Comparison of ENCODE assay signal across 8 cellular contexts in the genomic region with DNA sequence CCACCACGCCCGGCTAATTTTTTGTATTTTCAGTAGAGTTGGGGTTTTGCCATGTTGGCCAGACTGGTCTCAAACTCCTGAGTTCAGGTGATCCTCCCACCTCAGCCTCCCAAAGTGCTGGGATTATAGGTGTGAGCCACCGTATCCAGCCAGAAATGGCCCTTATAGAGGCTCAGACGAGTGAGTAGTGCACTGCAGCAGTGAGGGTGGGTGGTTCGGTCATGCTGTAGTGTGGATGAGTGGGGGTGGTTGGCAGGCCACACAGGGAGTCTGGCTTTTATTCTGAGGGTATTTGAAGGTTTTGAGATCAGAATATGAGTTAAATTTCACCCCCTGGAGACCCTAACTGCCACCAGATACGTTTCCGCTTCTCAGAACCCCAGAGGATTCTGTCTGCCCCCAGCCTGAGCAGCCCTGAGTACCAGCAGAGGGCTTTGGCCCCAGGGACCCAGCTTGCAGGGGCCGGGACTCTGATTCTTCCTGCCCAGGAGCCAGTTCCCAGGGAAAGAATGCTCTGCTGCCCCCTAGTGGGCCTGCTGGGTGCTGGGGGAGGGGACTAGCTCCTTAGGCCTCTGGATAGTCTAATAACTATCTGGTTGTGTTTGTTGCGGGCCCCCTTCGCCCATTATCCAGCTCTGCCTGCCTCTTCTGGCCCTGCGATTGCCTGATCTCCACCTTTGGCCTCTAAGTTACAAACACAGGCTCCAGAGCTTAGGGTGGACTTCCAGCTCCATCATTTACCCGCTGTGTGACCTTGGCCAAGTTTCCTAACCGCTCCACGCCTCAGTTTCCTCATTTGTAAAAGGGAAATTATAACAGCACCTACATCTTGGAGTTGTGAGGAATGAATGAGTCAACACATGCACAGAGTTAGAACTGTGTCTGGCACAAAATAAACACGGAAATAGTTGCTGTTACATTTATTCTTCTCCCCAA. TPM values are rescaled to one million over a fixed set of nuclear protein-coding genes. Genes with fewer than 3 reads are reported as not detected.
A peak's percentile ranks its signal among the peaks of the same experiment; 100 is the strongest.
DNase-seq lines count a peak whose midpoint lies in the region; ATAC-seq and TF ChIP-seq lines count a peak whose summit lies in the region.

No MANE protein-coding gene starts in this region.

- DNase-seq in M059J (ENCODE audit: low read depth) (peak; percentile 86), SHP77 treated with DMSO at 0.1 percent for 48 hours (lab: John Stamatoyannopoulos, UW) (peak; percentile 89), fibroblast of the aortic adventitia (ENCODE audit: low read depth) (peak; percentile 87), neuronal stem cell (ENCODE audit: low spot score) (peak; percentile 87)
- peak; percentile 89 for DNase-seq in activated T-helper 9 cell treated with anti-CD3 and anti-CD28 coated beads, Interleukin-2, amount 50 U/mL, for 16 hours (ENCODE audit: low read depth)
- DNase-seq in stimulated activated naive CD8-positive, alpha-beta T cell treated with anti-CD3 and anti-CD28 coated beads, Interleukin-15, amount 100 ng/mL, for 72 hours = peak; percentile 90 to 91

- H3K23ac ChIP-seq in neuronal stem cell (ENCODE audit: low read depth, low read length, poor library complexity) = no peak overlapping the region

- peaks cover 8% of the 10 kb centered on the region for H3K79me2 ChIP-seq in ACC112 (ENCODE audit: control insufficient read depth, insufficient read depth, low read length, unreplicated experiment)

- no peak overlapping the region for H3K27ac ChIP-seq in ACC112 (ENCODE audit: low read depth, low read length)
- H3K27ac ChIP-seq in neuronal stem cell (replicated peaks; ENCODE audit: low read length) = no peak overlapping the region

- H3K18ac ChIP-seq in neuronal stem cell (ENCODE audit: low read length) = no peak overlapping the region

- TF ChIP-seq CTCF in fibroblast of the aortic adventitia (IDR thresholded peaks at IDR 0.05; ENCODE audit: insufficient read depth, low read length) = peak; percentile 98

- no peak overlapping the region for H3K4me2 ChIP-seq in neuronal stem cell (ENCODE audit: insufficient read depth, low read length, poor library complexity, severe bottlenecking)

- no peak overlapping the region for H3K4ac ChIP-seq in neuronal stem cell (ENCODE audit: low read length)

- peak overlapping the region in 1 of 2 donors; percentile 36 for H3K27ac Mint-ChIP-seq in stimulated activated naive CD8-positive, alpha-beta T cell treated with anti-CD3 and anti-CD28 coated beads, Interleukin-15, amount 100 ng/mL, for 72 hours

- H2BK120ac ChIP-seq in neuronal stem cell (ENCODE audit: low read depth, low read length) = no peak overlapping the region

- 0 out of 2 replicates have a peak overlapping the region, but pooled peaks have one; percentile 9 for H3K4me3 ChIP-seq in ACC112 (ENCODE audit: low read depth, low read length)
- peak overlapping the region; percentile 9 for H3K4me3 ChIP-seq in fibroblast of the aortic adventitia (ENCODE audit: low read depth, low read length)
- no peak overlapping the region for H3K4me3 ChIP-seq in neuronal stem cell (ENCODE audit: low read length in 2 of 2)

- H4K91ac ChIP-seq in neuronal stem cell (ENCODE audit: low read depth, low read length, poor library complexity) = no peak overlapping the region

- ATAC-seq in GM19035 (IDR thresholded peaks at IDR 0.05; ENCODE audit: unreplicated experiment) = peak; percentile 38
- ATAC-seq in stimulated activated naive CD8-positive, alpha-beta T cell treated with anti-CD3 and anti-CD28 coated beads, Interleukin-15, amount 100 ng/mL, for 72 hours = peak; percentile 67

- no peak overlapping the region for H2BK12ac ChIP-seq in neuronal stem cell (ENCODE audit: low read length)

- no peaks in the 10 kb centered on the region for H3K9me3 ChIP-seq in neuronal stem cell (replicated peaks in 1 of 2; ENCODE audit: control insufficient read depth in 2 of 2, insufficient read depth in 1 of 2, low read depth in 1 of 2, low read length in 2 of 2)

- no peak overlapping the region for H3K14ac ChIP-seq in neuronal stem cell (ENCODE audit: low read length)

- no peak overlapping the region for H2AFZ ChIP-seq in ACC112 (ENCODE audit: low read length, unreplicated experiment)
- H2AFZ ChIP-seq in neuronal stem cell (ENCODE audit: low read length) = no peak overlapping the region

- no CpG with 5 or more reads among the region's 15 CpGs for WGBS in neuronal stem cell (ENCODE audit: extremely low coverage in 2 of 2, insufficient read length in 2 of 2, insufficient replicate concordance in 1 of 2), 2 donors

- H3K9ac ChIP-seq in neuronal stem cell (ENCODE audit: low read depth, low read length, poor library complexity) = no peak overlapping the region

- H3K9me3 Mint-ChIP-seq in stimulated activated naive CD8-positive, alpha-beta T cell treated with anti-CD3 and anti-CD28 coated beads, Interleukin-15, amount 100 ng/mL, for 72 hours = no peaks in the 10 kb centered on the region

- peaks cover 37% of the 10 kb centered on the region for H3K4me1 Mint-ChIP-seq in stimulated activated naive CD8-positive, alpha-beta T cell treated with anti-CD3 and anti-CD28 coated beads, Interleukin-15, amount 100 ng/mL, for 72 hours

- no peak overlapping the region for H2BK15ac ChIP-seq in neuronal stem cell (ENCODE audit: low read length)

- no peak overlapping the region for H4K8ac ChIP-seq in neuronal stem cell (ENCODE audit: low read depth, low read length)

- no peaks in the 10 kb centered on the region for H3K27me3 ChIP-seq in ACC112 (ENCODE audit: insufficient read depth, low read length)
- H3K27me3 ChIP-seq in neuronal stem cell (ENCODE audit: control insufficient read depth in 3 of 3, insufficient read depth in 3 of 3, low read depth in 1 of 3, low read length in 3 of 3) = no peaks in the 10 kb centered on the region

- no peak overlapping the region for H2AK5ac ChIP-seq in neuronal stem cell (ENCODE audit: low read depth, low read length)

- peaks cover 21% of the 10 kb centered on the region for H3K4me1 ChIP-seq in ACC112 (ENCODE audit: control insufficient read depth, insufficient read depth, low read length, unreplicated experiment)
- H3K4me1 ChIP-seq in neuronal stem cell (ENCODE audit: control insufficient read depth in 2 of 2, insufficient read depth in 1 of 2, low read depth in 1 of 2, low read length in 2 of 2) = peaks cover 9 to 15% of the 10 kb centered on the region in 2 donors

- H3K36me3 ChIP-seq in ACC112 (ENCODE audit: insufficient read depth, low read length) (peaks cover 7% of the 10 kb centered on the region; the same call in 1 of the 2 replicates), neuronal stem cell (replicated peaks in 1 of 2; ENCODE audit: control insufficient read depth in 2 of 2, insufficient read depth in 2 of 2, low read length in 2 of 2) (peaks cover 19 to 51% of the 10 kb centered on the region in 2 donors)

- peak overlapping the region; percentile 62 to 93 for H3K4me3 Mint-ChIP-seq in stimulated activated naive CD8-positive, alpha-beta T cell treated with anti-CD3 and anti-CD28 coated beads, Interleukin-15, amount 100 ng/mL, for 72 hours

- no peaks in the 10 kb centered on the region for H3K27me3 Mint-ChIP-seq in stimulated activated naive CD8-positive, alpha-beta T cell treated with anti-CD3 and anti-CD28 coated beads, Interleukin-15, amount 100 ng/mL, for 72 hours

- H3K79me1 ChIP-seq in neuronal stem cell (ENCODE audit: low read depth, low read length) = peaks cover 6% of the 10 kb centered on the region

- H2BK5ac ChIP-seq in neuronal stem cell (ENCODE audit: low read length) = no peak overlapping the region

RNA-seq across cellular contexts. Expression of gene ZNF771, which starts 2.0 kb away (rescaled TPM):
- 7.1 and 21.8 TPM in 2 replicates for total RNA-seq in M059J (2014; rRNA removed; shearing (Covaris generic))
- total RNA-seq in fibroblast of the aortic adventitia (ENCODE audit: low replicate concordance) = 12.6 and 16.2 TPM in 2 replicates
- 7.5 TPM for polyA plus RNA-seq in neuronal stem cell (2013, experiment 1 of 2)
- polyA plus RNA-seq in neuronal stem cell (2013, experiment 2 of 2) = 7.0 TPM

RNA-seq across cellular contexts. Expression of gene ZNF48, which starts 14.2 kb away (rescaled TPM):
- total RNA-seq in M059J (2014; rRNA removed; shearing (Covaris generic)) = 5.9 and 10.6 TPM in 2 replicates
- 2.1 and 5.4 TPM in 2 replicates for total RNA-seq in fibroblast of the aortic adventitia (ENCODE audit: low replicate concordance)
- polyA plus RNA-seq in neuronal stem cell (2013, experiment 1 of 2) = 22.2 TPM
- 21.3 TPM for polyA plus RNA-seq in neuronal stem cell (2013, experiment 2 of 2)

RNA-seq across cellular contexts. Expression of gene DCTPP1, which starts 20.4 kb away (rescaled TPM):
- total RNA-seq in M059J (2014; rRNA removed; shearing (Covaris generic)) = 32.2 and 42.9 TPM in 2 replicates
- total RNA-seq in fibroblast of the aortic adventitia (ENCODE audit: low replicate concordance) = 28.0 and 42.0 TPM in 2 replicates
- polyA plus RNA-seq in neuronal stem cell (2013, experiment 1 of 2) = 46.0 TPM
- polyA plus RNA-seq in neuronal stem cell (2013, experiment 2 of 2) = 43.9 TPM

RNA-seq across cellular contexts. Expression of gene SEPTIN1, which starts 27.0 kb away (rescaled TPM):
- total RNA-seq in M059J (2014; rRNA removed; shearing (Covaris generic)) = 0.17 TPM in 1 of 2 replicates, not detected in the other
- 0.09 TPM in 1 of 2 replicates, not detected in the other for total RNA-seq in fibroblast of the aortic adventitia (ENCODE audit: low replicate concordance)
- 3.9 TPM for polyA plus RNA-seq in neuronal stem cell (2013, experiment 1 of 2)
- 3.4 TPM for polyA plus RNA-seq in neuronal stem cell (2013, experiment 2 of 2)

RNA-seq across cellular contexts. Expression of gene MYL11, which starts 34.8 kb away (rescaled TPM):
- total RNA-seq in M059J (2014; rRNA removed; shearing (Covaris generic)) = not detected in 2 replicates
- total RNA-seq in fibroblast of the aortic adventitia (ENCODE audit: low replicate concordance) = not detected in 2 replicates
- polyA plus RNA-seq in neuronal stem cell (2013, experiment 1 of 2) = 4.7 TPM
- 4.6 TPM for polyA plus RNA-seq in neuronal stem cell (2013, experiment 2 of 2)

Comparison
In these comparisons a context has a peak if more than half of its experiments do, and no peak if none do; other contexts are left out.
1. H3K4me3 ChIP-seq: peak in ACC112 (single experiment) and fibroblast of the aortic adventitia (single experiment); none in neuronal stem cell (0 of 2).
2. Peak in every context shown above with its lines, with median percentiles within 50 percentile points of each other: DNase-seq.